In the genomic region with DNA sequence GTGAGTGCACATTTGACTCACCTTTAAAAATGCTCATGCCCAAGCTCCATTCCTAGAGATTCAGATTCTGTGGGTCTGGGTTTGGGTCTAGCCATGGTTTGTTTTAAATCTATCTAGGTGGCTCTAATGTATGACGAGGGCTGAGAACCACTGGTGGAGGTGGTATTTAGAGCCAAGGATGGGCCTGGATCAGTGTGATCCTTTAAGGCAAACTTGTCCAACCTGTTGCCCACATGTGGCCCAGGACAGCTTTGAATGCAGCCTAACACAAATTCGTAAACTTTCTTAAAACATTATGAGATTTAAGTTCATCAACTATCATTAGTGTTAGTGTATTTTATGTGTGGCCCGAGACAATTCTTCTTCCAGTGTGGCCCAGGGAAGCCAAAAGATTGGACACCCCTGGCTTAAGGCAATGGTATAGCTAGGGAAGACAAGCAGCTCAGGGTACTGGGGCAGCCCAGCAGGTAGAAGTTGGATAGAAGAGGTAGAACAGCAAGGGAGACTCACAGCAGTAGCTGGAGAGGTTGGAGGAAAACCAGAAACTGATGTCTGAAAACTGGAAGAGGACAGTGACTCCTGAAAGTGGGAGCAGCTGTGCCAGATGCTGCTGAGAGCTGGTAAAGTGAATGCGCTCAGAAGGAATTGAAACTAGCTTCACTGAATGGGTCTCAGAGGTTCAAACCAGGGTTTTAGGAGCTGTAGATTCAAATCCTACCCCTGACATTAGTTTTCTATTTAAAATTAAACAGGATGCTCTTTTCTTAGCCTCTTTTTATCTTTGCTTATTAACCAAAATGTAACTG, we compare ENCODE assay signal across 11 cellular contexts. TPM values are rescaled to one million over a fixed set of nuclear protein-coding genes. Genes with fewer than 3 reads are reported as not detected.
A peak's percentile ranks its signal among the peaks of the same experiment; 100 is the strongest.
DNase-seq lines count a peak whose midpoint lies in the region; ATAC-seq and TF ChIP-seq lines count a peak whose summit lies in the region.
"Had no signal": no experiment of that assay in that cellular context is flagged by ENCODE, and none has a peak within 500 bp of the region (broad histone marks: within the 10 kb centered on the region; RNA-seq: fewer than 3 reads in every experiment).

No MANE protein-coding gene starts in this region.

- no peaks in the 10 kb centered on the region for H3K27me3 ChIP-seq in Caco-2 (replicated peaks; ENCODE audit: control insufficient read depth, insufficient read depth, low read length)
- no peaks in the 10 kb centered on the region for H3K27me3 ChIP-seq in OCI-LY3 (ENCODE audit: low read depth, low read length)
- no peaks in the 10 kb centered on the region for H3K27me3 ChIP-seq in cardiac muscle cell
- H3K27me3 ChIP-seq in psoas muscle (ENCODE audit: insufficient read depth in 3 of 3, low read length in 2 of 3): no peaks in the 10 kb centered on the region

- no peak for TF ChIP-seq CTCF in Caco-2 (IDR thresholded peaks at IDR 0.05; ENCODE audit: insufficient read depth in 1 of 2, low read depth in 1 of 2, low read length in 1 of 2, severe bottlenecking in 1 of 2, unreplicated experiment in 1 of 2)
- TF ChIP-seq CTCF in OCI-LY3 (IDR thresholded peaks at IDR 0.05; ENCODE audit: low read depth, low read length): no peak
- TF ChIP-seq CTCF in cardiac muscle cell (IDR thresholded peaks at IDR 0.05; ENCODE audit: low read depth, low read length): no peak
- TF ChIP-seq CTCF in psoas muscle (IDR thresholded peaks at IDR 0.05): no peak

- peaks cover 71% of the 10 kb centered on the region for H4K20me1 ChIP-seq in OCI-LY3 (ENCODE audit: insufficient read depth, low read length)

- H3K4me1 Mint-ChIP-seq in Caco-2 (ENCODE audit: low read depth, unreplicated experiment): peaks cover 61% of the 10 kb centered on the region

- intact Hi-C loops in Caco-2 (cut with micrococcal nuclease; ENCODE audit: unreplicated experiment): loop anchor here (2.0 to 5.0 kb wide), 2 partner anchors 13 to 45 kb away; no protein-coding TSS in a partner anchor
- intact Hi-C loops in psoas muscle (cut with DNase I): no loop called here

- peaks cover 6% of the 10 kb centered on the region for H3K36me3 Mint-ChIP-seq in Caco-2 (ENCODE audit: insufficient read depth, unreplicated experiment)

- no peaks in the 10 kb centered on the region for H3K27me3 Mint-ChIP-seq in Caco-2 (ENCODE audit: insufficient read depth, unreplicated experiment)

- H3K4me3 ChIP-seq in Caco-2 (ENCODE audit: low read depth, low read length): no peak overlapping the region
- no peak overlapping the region for H3K4me3 ChIP-seq in OCI-LY3 (ENCODE audit: low read length)
- no peak overlapping the region for H3K4me3 ChIP-seq in cardiac muscle cell
- H3K4me3 ChIP-seq in psoas muscle: no peak overlapping the region

- DNase-seq in Caco-2 (no peak), cardiac muscle cell (ENCODE audit: low read depth in 1 of 2, low spot score in 1 of 2) (no peak), psoas muscle (no peak), LoVo (ENCODE audit: low spot score) (no peak), NCI-H510A (lab: John Stamatoyannopoulos, UW) (no peak), middle frontal gyrus (ENCODE audit: extremely low spot score, low spot score) (no peak), NCI-H2171 treated with DMSO at 0.1 percent for 48 hours (lab: John Stamatoyannopoulos, UW) (no peak)
- DNase-seq: DMS79 treated with DMSO at 0.1 percent for 48 hours, NCI-H1694 had no signal

- H3K4me3 Mint-ChIP-seq in Caco-2 (ENCODE audit: unreplicated experiment): peak overlapping the region; percentile 69
- H3K4me3 Mint-ChIP-seq: activated T-helper 1 cell treated with anti-CD3 and anti-CD28 coated beads, Interleukin-12 subunit alpha, Interleukin-12 subunit beta, Interleukin-2, Interleukin-4 antibody, amounts not matched to agents 30 ng/mL and 10 ng/mL and 1 ng/mL, durations not matched to agents 14 hours and 24 hours and 36 hours had no signal

- H3K4me1 ChIP-seq in Caco-2: peaks cover 92% of the 10 kb centered on the region
- H3K4me1 ChIP-seq in OCI-LY3 (ENCODE audit: low read length): peaks cover 41% of the 10 kb centered on the region
- peaks cover 63% of the 10 kb centered on the region for H3K4me1 ChIP-seq in cardiac muscle cell (ENCODE audit: low read depth)
- peaks cover 97% of the 10 kb centered on the region for H3K4me1 ChIP-seq in psoas muscle

- 51 to 73% (median 53%) methylated on average over 4 of the region's 4 CpGs for WGBS in psoas muscle, 3 donors

- peak overlapping the region; percentile 91 for H3K27ac Mint-ChIP-seq in Caco-2 (ENCODE audit: unreplicated experiment)

- H3K79me2 ChIP-seq in OCI-LY3 (ENCODE audit: low read length): peaks cover 76% of the 10 kb centered on the region

- H2AFZ ChIP-seq in OCI-LY3 (ENCODE audit: low read depth, low read length): no peak overlapping the region

- no peaks in the 10 kb centered on the region for H3K9me3 Mint-ChIP-seq in Caco-2 (ENCODE audit: unreplicated experiment)
- H3K9me3 Mint-ChIP-seq: activated T-helper 1 cell treated with anti-CD3 and anti-CD28 coated beads, Interleukin-12 subunit alpha, Interleukin-12 subunit beta, Interleukin-2, Interleukin-4 antibody, amounts not matched to agents 30 ng/mL and 10 ng/mL and 1 ng/mL, durations not matched to agents 14 hours and 24 hours and 36 hours had no signal

- BruUV-seq in Caco-2 (replicated peaks; lab: Mats Ljungman, UMichigan): TSS peak; percentile 80

- no peaks in the 10 kb centered on the region for H3K9me3 ChIP-seq in Caco-2
- no peaks in the 10 kb centered on the region for H3K9me3 ChIP-seq in OCI-LY3 (ENCODE audit: insufficient read depth, low read length)
- H3K9me3 ChIP-seq in cardiac muscle cell (ENCODE audit: low read depth): no peaks in the 10 kb centered on the region
- H3K9me3 ChIP-seq in psoas muscle: no peaks in the 10 kb centered on the region

- H3K36me3 ChIP-seq in Caco-2 (ENCODE audit: control insufficient read depth, insufficient read depth, low read length) (no peaks in the 10 kb centered on the region), OCI-LY3 (replicated peaks; ENCODE audit: low read depth, low read length) (peaks cover 7% of the 10 kb centered on the region), cardiac muscle cell (no peaks in the 10 kb centered on the region), psoas muscle (ENCODE audit: insufficient read depth in 1 of 2, low read depth in 1 of 2) (no peaks in the 10 kb centered on the region)

- H3K27ac ChIP-seq in OCI-LY3 (ENCODE audit: low read length): no peak overlapping the region
- peak overlapping the region; percentile 94 for H3K27ac ChIP-seq in cardiac muscle cell
- H3K27ac ChIP-seq in psoas muscle: peak overlapping the region; percentile 81

- peak overlapping the region; percentile 25 for H3K4me2 ChIP-seq in OCI-LY3 (ENCODE audit: low read length)

- POLR2A ChIA-PET in Caco-2 (lab: Charles Lee): interaction anchor here (0.5 kb wide), 1 partner anchor 110 kb away, joined by 4 read pairs; no protein-coding TSS in a partner anchor

- H3K9ac ChIP-seq in OCI-LY3 (ENCODE audit: low read length): no peak overlapping the region

- ATAC-seq in psoas muscle: peak in 3 of 4 donors; percentile 8 to 36 (median 18)

- CTCF ChIA-PET in Caco-2 (lab: Charles Lee): no interaction called here

RNA-seq across cellular contexts. Expression of gene ADD1, which starts 18.2 kb away (rescaled TPM):
- 222 and 242 TPM in 2 replicates for total RNA-seq in Caco-2 (2022)
- 219 and 230 TPM in 2 replicates for total RNA-seq in cardiac muscle cell
- polyA plus RNA-seq in cardiac muscle cell: 274 and 297 TPM in 2 replicates
- total RNA-seq in psoas muscle: 100 to 1,000 TPM; 163 to 214 (median 187) TPM
- polyA plus RNA-seq in psoas muscle: 100 to 1,000 TPM; 124 to 224 (median 126) TPM
